8 cellular contexts compared by ENCODE assay signal in the genomic region with DNA sequence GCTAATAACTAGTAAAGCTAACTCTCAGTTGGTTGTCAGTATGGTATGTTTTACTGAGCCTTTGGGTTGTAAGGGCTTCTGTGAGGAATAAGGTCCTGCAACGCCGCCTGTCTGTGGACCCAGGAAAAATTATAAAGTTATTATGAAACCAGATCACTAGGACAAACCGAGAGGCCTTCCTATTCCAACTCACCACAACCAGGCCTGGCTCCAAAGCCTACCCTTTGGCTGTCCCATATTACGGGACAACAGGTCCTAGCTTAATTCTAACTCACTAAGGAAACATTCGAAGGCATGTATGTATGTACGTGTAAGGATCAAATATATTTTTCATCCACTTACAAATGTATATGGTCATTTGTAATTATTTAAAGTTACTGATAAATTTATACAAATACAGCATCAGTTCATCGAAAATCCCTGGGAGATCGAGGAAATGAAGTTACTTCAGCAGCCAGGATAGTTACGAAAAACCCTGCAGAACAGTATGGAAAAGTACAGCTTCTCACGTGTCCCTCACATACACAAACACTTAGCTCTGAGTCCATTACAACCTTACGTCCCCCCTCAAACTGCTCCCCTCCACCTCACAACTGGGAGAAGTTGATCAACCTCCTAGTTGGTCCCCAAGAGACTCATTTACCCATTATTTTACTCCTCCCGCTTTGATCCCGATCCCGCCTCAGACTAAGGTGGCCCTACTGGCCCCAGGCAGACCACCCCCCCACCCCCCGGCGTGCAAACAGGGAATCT.
DNase-seq lines count a peak whose midpoint lies in the region; ATAC-seq and TF ChIP-seq lines count a peak whose summit lies in the region.

No MANE protein-coding gene starts in this region.

- H3K27me3 Mint-ChIP-seq in T-helper 1 cell treated with Interleukin-12 subunit alpha and Interleukin-12 subunit beta and Interleukin-4 antibody, amounts not matched to agents 30 μg/mL and 1 μg/mL, for 36 hours (ENCODE audit: low read depth), result no peaks in the 10 kb centered on the region

- no peak for ATAC-seq in GM19452 (IDR thresholded peaks at IDR 0.05; ENCODE audit: unreplicated experiment)

- peaks cover 21% of the 10 kb centered on the region for H3K36me3 Mint-ChIP-seq in T-helper 1 cell treated with Interleukin-12 subunit alpha and Interleukin-12 subunit beta and Interleukin-4 antibody, amounts not matched to agents 30 μg/mL and 1 μg/mL, for 36 hours (ENCODE audit: low read depth)

- peak overlapping the region; percentile 99 for H3K4me3 Mint-ChIP-seq in T-helper 1 cell treated with Interleukin-12 subunit alpha and Interleukin-12 subunit beta and Interleukin-4 antibody, amounts not matched to agents 30 μg/mL and 1 μg/mL, for 36 hours

- in situ Hi-C loops in astrocyte of the cerebellum (cut with HindIII; ENCODE audit: low sequenced_read_pairs), result no loop called here

- H3K4me1 Mint-ChIP-seq in T-helper 1 cell treated with Interleukin-12 subunit alpha and Interleukin-12 subunit beta and Interleukin-4 antibody, amounts not matched to agents 30 μg/mL and 1 μg/mL, for 36 hours (ENCODE audit: low read depth), result peaks cover 44% of the 10 kb centered on the region

- H3K4me3 ChIP-seq in HFF-Myc (replicated peaks; ENCODE audit: low read depth, low read length) (peak overlapping the region; percentile 94), astrocyte of the cerebellum (ENCODE audit: low read depth, low read length) (peak overlapping the region; percentile 53)

- DNase-seq in DMS153 treated with DMSO at 0.1 percent for 48 hours (lab: John Stamatoyannopoulos, UW; ENCODE audit: unreplicated experiment) (peak; percentile 71), HFF-Myc (ENCODE audit: extremely low read depth, low read depth) (peak; percentile 75), NCI-H146 (lab: John Stamatoyannopoulos, UW) (peak; percentile 61), astrocyte of the cerebellum (ENCODE audit: low read depth) (peak; percentile 81), hippocampal formation (lab: John Stamatoyannopoulos, UW) (peak; percentile 58 to 83), retina (peak; percentile 77)

- peak overlapping the region; percentile 99 for H3K27ac Mint-ChIP-seq in T-helper 1 cell treated with Interleukin-12 subunit alpha and Interleukin-12 subunit beta and Interleukin-4 antibody, amounts not matched to agents 30 μg/mL and 1 μg/mL, for 36 hours

- peak; percentile 66 for TF ChIP-seq CTCF in HFF-Myc (IDR thresholded peaks at IDR 0.05; ENCODE audit: low read depth, low read length, missing control alignments)
- TF ChIP-seq CTCF in astrocyte of the cerebellum (IDR thresholded peaks at IDR 0.05; ENCODE audit: low read depth, low read length, missing control alignments), result peak; percentile 79

- H3K9me3 Mint-ChIP-seq in T-helper 1 cell treated with Interleukin-12 subunit alpha and Interleukin-12 subunit beta and Interleukin-4 antibody, amounts not matched to agents 30 μg/mL and 1 μg/mL, for 36 hours, result no peaks in the 10 kb centered on the region
